ENCODE assay signal across 18 cellular contexts in the genomic region with DNA sequence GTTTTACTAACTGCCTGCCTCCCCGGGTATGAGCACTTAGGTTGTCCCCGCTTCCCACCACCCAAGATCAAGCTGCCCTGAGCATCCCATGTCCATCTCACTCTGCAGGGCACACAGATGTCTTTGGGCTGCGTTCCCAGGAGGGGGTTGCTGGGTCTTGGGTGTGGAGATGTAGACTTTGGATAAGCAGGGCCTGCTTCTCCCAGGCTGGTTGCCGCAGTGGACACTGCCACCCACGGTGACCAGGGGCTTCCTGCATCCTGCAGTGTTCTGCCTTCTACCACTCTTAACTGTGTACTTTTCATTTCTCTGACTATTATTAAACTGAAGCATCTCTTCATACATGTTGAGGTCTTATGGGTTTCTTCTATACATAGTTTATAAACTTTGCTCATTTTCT.
DNase-seq lines count a peak whose midpoint lies in the region; ATAC-seq, FAIRE-seq and TF ChIP-seq lines count a peak whose summit lies in the region.
"Had no signal": no experiment of that assay in that cellular context is flagged by ENCODE, and none has a peak within 500 bp of the region (broad histone marks: within the 10 kb centered on the region; RNA-seq: fewer than 3 reads in every experiment).

No MANE protein-coding gene starts in this region.

- H3K9me3 ChIP-seq in Caco-2 (no peaks in the 10 kb centered on the region), endodermal cell (ENCODE audit: control insufficient read depth, low read length) (no peaks in the 10 kb centered on the region)

- H3K27ac Mint-ChIP-seq in Caco-2 (ENCODE audit: unreplicated experiment) (peak overlapping the region; percentile 2), endodermal cell (peak overlapping the region; percentile 15)
- no peak overlapping the region for H3K27ac Mint-ChIP-seq in activated T-cell treated with anti-CD3 and anti-CD28 coated beads, Interleukin-2, amount 50 U/mL, for 72 hours
- H3K27ac Mint-ChIP-seq: CD4-positive, CD25-positive, alpha-beta regulatory T cell; GM23338; IgD-negative memory B cell had no signal

- H3K9me3 Mint-ChIP-seq in Caco-2 (ENCODE audit: unreplicated experiment) (no peaks in the 10 kb centered on the region), endodermal cell (no peaks in the 10 kb centered on the region)
- no peaks in the 10 kb centered on the region for H3K9me3 Mint-ChIP-seq in activated T-cell treated with anti-CD3 and anti-CD28 coated beads, Interleukin-2, amount 50 U/mL, for 72 hours
- H3K9me3 Mint-ChIP-seq: GM23338, H9 had no signal

- POLR2A ChIA-PET in Caco-2 (lab: Charles Lee), result no interaction called here

- peaks cover 70% of the 10 kb centered on the region for H3K36me3 Mint-ChIP-seq in Caco-2 (ENCODE audit: insufficient read depth, unreplicated experiment)
- H3K36me3 Mint-ChIP-seq in endodermal cell (ENCODE audit: low read depth), result peaks cover 75% of the 10 kb centered on the region
- no peaks in the 10 kb centered on the region for H3K36me3 Mint-ChIP-seq in activated T-cell treated with anti-CD3 and anti-CD28 coated beads, Interleukin-2, amount 50 U/mL, for 72 hours (ENCODE audit: insufficient read depth in 2 of 2)
- H3K36me3 Mint-ChIP-seq: CD4-positive, CD25-positive, alpha-beta regulatory T cell; IgD-negative memory B cell had no signal

- H3K4me1 ChIP-seq in Caco-2, result peaks cover 15% of the 10 kb centered on the region
- no peaks in the 10 kb centered on the region for H3K4me1 ChIP-seq in endodermal cell (ENCODE audit: control insufficient read depth, insufficient read depth, low read length)

- DNase-seq in Caco-2 (no peak), endodermal cell (no peak), pons (ENCODE audit: low spot score) (peak; percentile 42), NCI-H1694 (lab: John Stamatoyannopoulos, UW) (no peak), erythroblast (lab: John Stamatoyannopoulos, UW) (no peak), urothelium cell line (ENCODE audit: low spot score) (no peak)
- no peak for DNase-seq in activated T-cell treated with anti-CD3 and anti-CD28 coated beads, Interleukin-2, amount 50 U/mL, for 72 hours
- DNase-seq: CD4-positive, CD25-positive, alpha-beta regulatory T cell; DMS153; DMS79 treated with DMSO at 0.1 percent for 48 hours; EL; H9 had no signal

- intact Hi-C loops in Caco-2 (cut with micrococcal nuclease; ENCODE audit: unreplicated experiment), result loop anchor here (10.0 kb wide), 1 partner anchor 400 kb away; no protein-coding TSS in a partner anchor

- FAIRE-seq in urothelium cell line (lab: Jason Lieb, UNC), result no peak
- FAIRE-seq: A204.1, D721Med, G401.6, GM12891 had no signal

- H3K27me3 Mint-ChIP-seq in Caco-2 (ENCODE audit: insufficient read depth, unreplicated experiment) (no peaks in the 10 kb centered on the region), endodermal cell (ENCODE audit: insufficient read depth) (no peaks in the 10 kb centered on the region)
- no peaks in the 10 kb centered on the region for H3K27me3 Mint-ChIP-seq in activated T-cell treated with anti-CD3 and anti-CD28 coated beads, Interleukin-2, amount 50 U/mL, for 72 hours (ENCODE audit: low read depth)
- H3K27me3 Mint-ChIP-seq: CD4-positive, CD25-positive, alpha-beta regulatory T cell; IgD-negative memory B cell had no signal

- TF ChIP-seq CTCF in Caco-2 (IDR thresholded peaks at IDR 0.05; ENCODE audit: insufficient read depth in 1 of 2, low read depth in 1 of 2, low read length in 1 of 2, severe bottlenecking in 1 of 2, unreplicated experiment in 1 of 2) (no peak), endodermal cell (conservative IDR thresholded peaks at IDR 0.05) (no peak)

- H3K9ac ChIP-seq in endodermal cell (ENCODE audit: extremely low read depth, low read length, poor library complexity, severe bottlenecking), result no peak overlapping the region

- H3K4me1 Mint-ChIP-seq in Caco-2 (ENCODE audit: low read depth, unreplicated experiment), result peaks cover 17% of the 10 kb centered on the region
- H3K4me1 Mint-ChIP-seq in endodermal cell, result peaks cover 14% of the 10 kb centered on the region
- no peaks in the 10 kb centered on the region for H3K4me1 Mint-ChIP-seq in activated T-cell treated with anti-CD3 and anti-CD28 coated beads, Interleukin-2, amount 50 U/mL, for 72 hours (ENCODE audit: low read depth)
- H3K4me1 Mint-ChIP-seq: CD4-positive, CD25-positive, alpha-beta regulatory T cell; IgD-negative memory B cell had no signal

- no TSS peak for BruUV-seq in Caco-2 (replicated peaks; lab: Mats Ljungman, UMichigan)

- H3K4me3 Mint-ChIP-seq in Caco-2 (ENCODE audit: unreplicated experiment) (no peak overlapping the region), endodermal cell (no peak overlapping the region)
- no peak overlapping the region for H3K4me3 Mint-ChIP-seq in activated T-cell treated with anti-CD3 and anti-CD28 coated beads, Interleukin-2, amount 50 U/mL, for 72 hours
- H3K4me3 Mint-ChIP-seq: CD4-positive, CD25-positive, alpha-beta regulatory T cell; GM23338; H9; IgD-negative memory B cell had no signal

- 93 to 100% methylated on average over 1 to 5 of the region's 5 CpGs for WGBS in endodermal cell (ENCODE audit: insufficient coverage in 1 of 2, insufficient read length in 1 of 2), 2 experiments

- peaks cover 1% of the 10 kb centered on the region; the same call in 1 of the 2 replicates for H3K36me3 ChIP-seq in Caco-2 (ENCODE audit: control insufficient read depth, insufficient read depth, low read length)
- peaks cover 44% of the 10 kb centered on the region for H3K36me3 ChIP-seq in endodermal cell (ENCODE audit: control insufficient read depth, insufficient read depth, low read length)

- no peak for ATAC-seq in activated T-cell treated with anti-CD3 and anti-CD28 coated beads, Interleukin-2, amount 50 U/mL, for 72 hours (replicated peaks in 1 of 2)
- ATAC-seq: GM23338 had no signal

- H3K27ac ChIP-seq in endodermal cell (ENCODE audit: low read depth, low read length), result no peak overlapping the region

- no peak for TF ChIP-seq POLR2A in erythroblast (IDR thresholded peaks at IDR 0.05; ENCODE audit: low read length)

- CTCF ChIA-PET in Caco-2 (lab: Charles Lee), result no interaction called here

- H3K4me3 ChIP-seq in Caco-2 (ENCODE audit: low read depth, low read length), result no peak overlapping the region
- no peak overlapping the region for H3K4me3 ChIP-seq in endodermal cell (ENCODE audit: low read length)
- H3K4me3 ChIP-seq: GM23338 had no signal

- H3K27me3 ChIP-seq in Caco-2 (replicated peaks; ENCODE audit: control insufficient read depth, insufficient read depth, low read length), result no peaks in the 10 kb centered on the region
- no peaks in the 10 kb centered on the region for H3K27me3 ChIP-seq in endodermal cell (ENCODE audit: control insufficient read depth, insufficient read depth, low read length, poor library complexity, severe bottlenecking)
